ENCODE assay signal across 7 cellular contexts in genomic region chr16:66156538-66156937, GRCh38.
"Had no signal": no experiment of that assay in that cellular context is flagged by ENCODE, and none has a peak within 500 bp of the region (broad histone marks: within the 10 kb centered on the region; RNA-seq: fewer than 3 reads in every experiment).

No MANE protein-coding gene starts in this region.

- H3K4me1 Mint-ChIP-seq: IgD-negative memory B cell had no signal

- H3K9me3 Mint-ChIP-seq: GM23338, H9, IgD-negative memory B cell had no signal

- H3K4me2 ChIP-seq: GM23338 had no signal

- H3K27ac Mint-ChIP-seq: GM23338, H9, IgD-negative memory B cell had no signal

- H3K4me3 Mint-ChIP-seq: GM23338, H9, IgD-negative memory B cell had no signal

- DNase-seq: H9, HCEC 1CT, KG1 had no signal

- H2AFZ ChIP-seq: GM23338 had no signal

- ATAC-seq: GM23338 had no signal

- H3K4me3 ChIP-seq: GM23338 had no signal

- FAIRE-seq: H1, H54 had no signal
